1 cellular context compared by ENCODE assay signal in genomic region chr4:97866821-97867556, GRCh38.
TF ChIP-seq lines count a peak whose summit lies in the region.

No MANE protein-coding gene starts in this region.

TF ChIP-seq in GM23338, 12 proteins besides CTCF, POLR2A, EP300 and RAD21 (continued from another document):
- no peak for TF ChIP-seq ZNF462 (CRISPR knock-in tag; IDR thresholded peaks at IDR 0.05)
- no peak for TF ChIP-seq JUNB (IDR thresholded peaks at IDR 0.05; ENCODE audit: unreplicated experiment)
- TF ChIP-seq REST (IDR thresholded peaks at IDR 0.05; ENCODE audit: unreplicated experiment) = no peak
